In the genomic region with DNA sequence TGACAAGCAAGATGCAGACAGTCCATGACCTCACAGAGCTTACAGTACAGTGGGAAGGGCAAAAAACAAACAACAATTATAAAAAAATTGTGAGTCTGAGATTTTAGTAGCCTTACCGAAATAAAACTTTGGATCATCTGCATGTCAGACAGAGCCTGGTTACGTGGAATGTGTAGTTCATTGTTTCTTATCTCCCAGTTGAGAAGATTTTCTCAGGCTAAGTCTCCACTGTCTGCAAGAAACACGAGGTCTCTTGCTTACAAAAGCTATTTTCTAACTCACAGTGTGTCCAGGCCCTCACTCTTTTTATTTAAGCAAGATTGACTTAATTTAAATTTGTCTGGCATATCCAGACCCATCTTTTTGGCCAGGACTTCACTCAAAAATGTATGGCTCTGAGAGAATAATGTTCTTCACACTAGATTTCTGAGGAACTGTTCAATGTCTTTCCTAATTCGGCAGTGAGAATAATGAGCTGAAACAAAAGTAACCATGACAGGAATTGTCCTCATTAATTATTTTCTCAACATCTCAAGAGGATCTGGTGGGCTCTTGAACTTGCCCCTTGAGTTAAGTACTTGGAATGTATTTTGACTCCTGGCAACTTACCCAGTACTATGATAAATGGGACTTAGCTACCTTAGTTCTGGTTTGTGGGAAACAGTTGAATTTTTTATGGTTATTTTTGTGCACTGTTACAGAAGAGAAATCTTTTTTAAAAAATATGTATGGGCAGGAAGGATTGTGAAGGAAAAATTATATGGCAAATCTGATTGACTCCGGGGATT, we compare ENCODE assay signal across 21 cellular contexts.
"Had no signal": no experiment of that assay in that cellular context is flagged by ENCODE, and none has a peak within 500 bp of the region (broad histone marks: within the 10 kb centered on the region; RNA-seq: fewer than 3 reads in every experiment).

No MANE protein-coding gene starts in this region.

- H3K27ac Mint-ChIP-seq: activated CD4-positive, alpha-beta T cell treated with anti-CD3 and anti-CD28 coated beads, Interleukin-2, amount 10 ng/mL, durations not matched to agents 24 days and 14 days; activated CD8-positive, alpha-beta T cell treated with anti-CD3 and anti-CD28 coated beads for 36 hours; activated naive CD8-positive, alpha-beta T cell treated with anti-CD3 and anti-CD28 coated beads for 36 hours; activated T-helper 17 cell treated with anti-CD3 and anti-CD28 coated beads, Interleukin-2, amount 50 U/mL, for 72 hours; neural progenitor cell; stimulated activated memory B cell treated with anti-CD40 and anti-IgM and Interleukin-4, amounts not matched to agents 10 μg/mL and 1 μg/mL and 100 μg/mL, for 72 hours had no signal

- H3K36me3 ChIP-seq: neural progenitor cell, thoracic aorta, upper lobe of left lung had no signal

- DNase-seq: activated CD4-positive, alpha-beta T cell treated with anti-CD3 and anti-CD28 coated beads, Interleukin-2, amount 10 ng/mL, durations not matched to agents 24 days and 14 days; activated CD4-positive, CD25-positive, alpha-beta regulatory T cell; activated CD8-positive, alpha-beta T cell treated with anti-CD3 and anti-CD28 coated beads for 36 hours; activated naive CD4-positive, alpha-beta T cell; activated naive CD8-positive, alpha-beta T cell treated with anti-CD3 and anti-CD28 coated beads for 36 hours; activated T-cell treated with anti-CD3 and anti-CD28 coated beads, Interleukin-2, amount 50 U/mL, for 1 hour; dorsolateral prefrontal cortex; hypothalamus; islet precursor cell; stimulated activated CD4-positive, alpha-beta T cell treated with anti-CD3 and anti-CD28 coated beads, Interleukin-4, amount 100 ng/mL, for 4 hours; T1000; upper lobe of left lung had no signal

- ATAC-seq: activated CD8-positive, alpha-beta T cell treated with anti-CD3 and anti-CD28 coated beads for 36 hours; activated T-helper 17 cell treated with anti-CD3 and anti-CD28 coated beads, Interleukin-2, amount 50 U/mL, for 72 hours; left lobe of liver; sciatic nerve; stimulated activated memory B cell treated with anti-CD40 and anti-IgM and Interleukin-4, amounts not matched to agents 10 μg/mL and 1 μg/mL and 100 μg/mL, for 72 hours had no signal

- FAIRE-seq: bronchial epithelial cell, frontal cortex had no signal

- H3K36me3 Mint-ChIP-seq: activated naive CD8-positive, alpha-beta T cell treated with anti-CD3 and anti-CD28 coated beads for 36 hours; neural progenitor cell; stimulated activated memory B cell treated with anti-CD40 and anti-IgM and Interleukin-4, amounts not matched to agents 10 μg/mL and 1 μg/mL and 100 μg/mL, for 72 hours had no signal

- H3K4me3 ChIP-seq: dorsolateral prefrontal cortex, neural progenitor cell, thoracic aorta, upper lobe of left lung had no signal

- H2AFZ ChIP-seq: neural progenitor cell, parathyroid adenoma had no signal

- H3K9ac ChIP-seq: neural progenitor cell, parathyroid adenoma had no signal

- H3K4me1 ChIP-seq: neural progenitor cell, parathyroid adenoma, upper lobe of left lung had no signal

- H3K27me3 Mint-ChIP-seq: activated CD4-positive, alpha-beta T cell treated with anti-CD3 and anti-CD28 coated beads, Interleukin-2, amount 10 ng/mL, durations not matched to agents 24 days and 14 days; activated CD8-positive, alpha-beta T cell treated with anti-CD3 and anti-CD28 coated beads for 36 hours; activated naive CD8-positive, alpha-beta T cell treated with anti-CD3 and anti-CD28 coated beads for 36 hours; activated T-helper 17 cell treated with anti-CD3 and anti-CD28 coated beads, Interleukin-2, amount 50 U/mL, for 72 hours; stimulated activated memory B cell treated with anti-CD40 and anti-IgM and Interleukin-4, amounts not matched to agents 10 μg/mL and 1 μg/mL and 100 μg/mL, for 72 hours had no signal

- H3K27ac ChIP-seq: dorsolateral prefrontal cortex, neural progenitor cell, parathyroid adenoma, thoracic aorta, upper lobe of left lung had no signal

- H3K27me3 ChIP-seq: dorsolateral prefrontal cortex, neural progenitor cell, upper lobe of left lung had no signal

- H3K9me3 Mint-ChIP-seq: neural progenitor cell; stimulated activated memory B cell treated with anti-CD40 and anti-IgM and Interleukin-4, amounts not matched to agents 10 μg/mL and 1 μg/mL and 100 μg/mL, for 72 hours had no signal

- H3K4me3 Mint-ChIP-seq: activated CD4-positive, alpha-beta T cell treated with anti-CD3 and anti-CD28 coated beads, Interleukin-2, amount 10 ng/mL, durations not matched to agents 24 days and 14 days; activated CD8-positive, alpha-beta T cell treated with anti-CD3 and anti-CD28 coated beads for 36 hours; activated naive CD8-positive, alpha-beta T cell treated with anti-CD3 and anti-CD28 coated beads for 36 hours; activated T-helper 17 cell treated with anti-CD3 and anti-CD28 coated beads, Interleukin-2, amount 50 U/mL, for 72 hours; neural progenitor cell; stimulated activated memory B cell treated with anti-CD40 and anti-IgM and Interleukin-4, amounts not matched to agents 10 μg/mL and 1 μg/mL and 100 μg/mL, for 72 hours had no signal

- H3K4me1 Mint-ChIP-seq: activated CD4-positive, alpha-beta T cell treated with anti-CD3 and anti-CD28 coated beads, Interleukin-2, amount 10 ng/mL, durations not matched to agents 24 days and 14 days; activated naive CD8-positive, alpha-beta T cell treated with anti-CD3 and anti-CD28 coated beads for 36 hours; activated T-helper 17 cell treated with anti-CD3 and anti-CD28 coated beads, Interleukin-2, amount 50 U/mL, for 72 hours; neural progenitor cell; stimulated activated memory B cell treated with anti-CD40 and anti-IgM and Interleukin-4, amounts not matched to agents 10 μg/mL and 1 μg/mL and 100 μg/mL, for 72 hours had no signal

- H3K9me3 ChIP-seq: thoracic aorta, upper lobe of left lung had no signal

- H3K4me2 ChIP-seq: neural progenitor cell had no signal
